In the genomic region with DNA sequence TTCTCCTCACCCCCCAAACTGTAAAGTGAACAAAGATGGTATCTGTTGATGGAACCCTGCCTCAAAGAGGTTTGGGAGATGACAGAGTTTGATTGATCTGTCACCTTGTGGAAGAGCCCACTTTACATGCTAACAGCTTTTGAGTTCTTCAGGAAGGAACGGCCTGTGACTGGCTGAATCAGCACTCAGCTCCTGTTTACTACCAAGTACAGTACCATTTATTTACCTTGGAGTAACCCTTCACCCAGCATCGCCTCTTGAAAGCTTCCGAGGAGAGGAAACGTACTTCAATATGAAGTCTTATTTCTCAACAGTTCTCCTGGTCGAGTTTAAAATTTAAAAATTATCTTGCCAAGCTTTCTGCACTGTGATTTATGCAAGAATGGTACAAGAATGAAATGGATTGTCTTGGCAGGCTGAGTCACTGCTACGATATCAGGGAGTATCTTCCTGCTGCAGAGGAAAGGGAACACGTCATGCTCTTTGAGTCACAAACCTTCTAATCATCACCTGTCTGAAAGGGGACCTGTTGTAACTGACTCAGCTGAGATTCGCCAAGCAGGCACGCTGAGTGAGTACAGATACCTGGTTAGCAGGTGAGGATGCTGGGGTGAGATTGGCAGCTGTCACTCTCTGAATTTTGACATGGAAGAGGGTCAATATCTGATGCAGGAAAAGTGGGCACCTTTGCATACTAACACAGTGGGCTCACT, we compare ENCODE assay signal across 8 cellular contexts. TPM values are rescaled to one million over a fixed set of nuclear protein-coding genes. Genes with fewer than 3 reads are reported as not detected.
DNase-seq lines count a peak whose midpoint lies in the region; ATAC-seq and TF ChIP-seq lines count a peak whose summit lies in the region.

No MANE protein-coding gene starts in this region.

- H3K36me3 ChIP-seq in aorta (ENCODE audit: control insufficient read depth in 1 of 2, insufficient read depth in 2 of 2, low read length in 1 of 2), result no peaks in the 10 kb centered on the region

- ATAC-seq in aorta (ENCODE audit: low FRiP score) (peak; percentile 65), GM18867 (IDR thresholded peaks at IDR 0.05; ENCODE audit: unreplicated experiment) (no peak)

- no peak for TF ChIP-seq CTCF in astrocyte of the spinal cord (IDR thresholded peaks at IDR 0.05; ENCODE audit: low read depth, low read length)

- intact Hi-C loops in aorta (cut with DNase I), result no loop called here

- in situ Hi-C loops in astrocyte of the spinal cord (cut with HindIII; ENCODE audit: low sequenced_read_pairs), result no loop called here

- no peaks in the 10 kb centered on the region for H3K27me3 ChIP-seq in aorta (ENCODE audit: control insufficient read depth in 1 of 2, insufficient read depth in 2 of 2, low read length in 1 of 2)

- no peaks in the 10 kb centered on the region for H3K9me3 ChIP-seq in aorta (ENCODE audit: control insufficient read depth, low read length)

- peak; percentile 34 for DNase-seq in stimulated activated CD4-positive, alpha-beta T cell treated with anti-CD3 and anti-CD28 coated beads, Interleukin-2, amount 100 ng/mL, for 4 hours (ENCODE audit: low read depth)
- no peak for DNase-seq in stimulated activated CD4-positive, alpha-beta T cell treated with anti-CD3 and anti-CD28 coated beads, Interleukin-12 subunit alpha, Interleukin-12 subunit beta, amount 100 ng/mL, for 4 hours
- DNase-seq in astrocyte of the spinal cord (ENCODE audit: low read depth, low spot score), result peak; percentile 84
- peak; percentile 97 for DNase-seq in kidney tubule cell (ENCODE audit: low spot score)
- no peak for DNase-seq in aorta
- DNase-seq in DMS153 treated with DMSO at 0.1 percent for 48 hours (lab: John Stamatoyannopoulos, UW; ENCODE audit: unreplicated experiment), result no peak
- no peak for DNase-seq in cerebellar cortex (ENCODE audit: low spot score)

- H3K4me3 ChIP-seq in astrocyte of the spinal cord (ENCODE audit: low read depth, low read length), result no peak overlapping the region
- H3K4me3 ChIP-seq in aorta (ENCODE audit: low read length in 2 of 2), result no peak overlapping the region

- H3K27ac ChIP-seq in aorta (ENCODE audit: low read depth in 1 of 2, low read length in 2 of 2), result peak overlapping the region in 1 of 2 donors; percentile 79

- peaks cover 0 to 5% of the 10 kb centered on the region in 2 donors for H3K4me1 ChIP-seq in aorta (ENCODE audit: control insufficient read depth in 1 of 2, insufficient read depth in 2 of 2, low read length in 2 of 2)

- WGBS in aorta, 2 donors, result 20 to 21% methylated on average over 9 of the region's 9 CpGs

RNA-seq across cellular contexts. Expression of gene KLF6, which starts 30.1 kb away (rescaled TPM):
- 100 to 1,000 TPM; 171 to 384 TPM for total RNA-seq in aorta
- 100 to 1,000 TPM in 1 of 2 donors, 10 to 100 TPM in 1; 44.2 to 160 TPM for polyA plus RNA-seq in aorta

Comparison
In these comparisons a context has a peak if more than half of its experiments do, and no peak if none do; other contexts are left out.
1. DNase-seq: peak in stimulated activated CD4-positive, alpha-beta T cell treated with anti-CD3 and anti-CD28 coated beads, Interleukin-2, amount 100 ng/mL, for 4 hours (single experiment), astrocyte of the spinal cord (single experiment) and kidney tubule cell (single experiment); none in stimulated activated CD4-positive, alpha-beta T cell treated with anti-CD3 and anti-CD28 coated beads, Interleukin-12 subunit alpha, Interleukin-12 subunit beta, amount 100 ng/mL, for 4 hours (single experiment), aorta (0 of 2), DMS153 treated with DMSO at 0.1 percent for 48 hours (single experiment) and cerebellar cortex (single experiment).